15 cellular contexts compared by ENCODE assay signal in genomic region chrX:151789179-151789800, GRCh38. TPM values are rescaled to one million over a fixed set of nuclear protein-coding genes. Genes with fewer than 3 reads are reported as not detected.
DNase-seq lines count a peak whose midpoint lies in the region; ATAC-seq and TF ChIP-seq lines count a peak whose summit lies in the region.
"Had no signal": no experiment of that assay in that cellular context is flagged by ENCODE, and none has a peak within 500 bp of the region (broad histone marks: within the 10 kb centered on the region; RNA-seq: fewer than 3 reads in every experiment).

No MANE protein-coding gene starts in this region.

- ATAC-seq in SK-N-SH treated with all-trans-retinoic acid at 6 μM for 48 hours (peak; percentile 96), gastrocnemius medialis (peak; percentile 51 to 54), GM21526 (IDR thresholded peaks at IDR 0.05; ENCODE audit: low FRiP score, unreplicated experiment) (no peak), GM21717 (IDR thresholded peaks at IDR 0.05; ENCODE audit: unreplicated experiment) (no peak)

- no peak overlapping the region for H3K4me3 Mint-ChIP-seq in mesothelial cell of epicardium
- H3K4me3 Mint-ChIP-seq: activated naive CD8-positive, alpha-beta T cell treated with anti-CD3 and anti-CD28 coated beads for 36 hours had no signal

- H3K4me1 Mint-ChIP-seq in mesothelial cell of epicardium: no peaks in the 10 kb centered on the region
- H3K4me1 Mint-ChIP-seq: activated naive CD8-positive, alpha-beta T cell treated with anti-CD3 and anti-CD28 coated beads for 36 hours had no signal

- H3K4me1 ChIP-seq in gastrocnemius medialis: no peaks in the 10 kb centered on the region
- H3K4me1 ChIP-seq: HAP-1, suprapubic skin had no signal

- DNase-seq in ELR (ENCODE audit: low read depth) (peak; percentile 82), fibroblast of the aortic adventitia (ENCODE audit: low read depth) (peak; percentile 90), gastrocnemius medialis (peak; percentile 10 to 31), hippocampal formation (lab: John Stamatoyannopoulos, UW) (no peak), mesothelial cell of epicardium (ENCODE audit: low spot score in 2 of 2, unreplicated experiment in 2 of 2) (no peak)
- DNase-seq: activated CD4-positive, alpha-beta T cell treated with anti-CD3 and anti-CD28 coated beads, Interleukin-2, amount 50 U/mL, for 48 hours; activated naive CD8-positive, alpha-beta T cell treated with anti-CD3 and anti-CD28 coated beads for 36 hours; DMS 273 treated with DMSO at 0.1 percent for 48 hours had no signal

- in situ Hi-C loops in gastrocnemius medialis (cut with MboI; ENCODE audit: low sequenced_read_pairs in 4 of 4): no loop called here

- H3K27me3 ChIP-seq in gastrocnemius medialis: no peaks in the 10 kb centered on the region
- H3K27me3 ChIP-seq: suprapubic skin had no signal

- intact Hi-C loops in gastrocnemius medialis (cut with DNase I; ENCODE audit: low total_unique reads): no loop called here

- H3K4me3 ChIP-seq in fibroblast of the aortic adventitia (ENCODE audit: low read depth, low read length): no peak overlapping the region
- H3K4me3 ChIP-seq in gastrocnemius medialis: no peak overlapping the region
- H3K4me3 ChIP-seq: HAP-1, suprapubic skin had no signal

- TF ChIP-seq POLR2A in gastrocnemius medialis (IDR thresholded peaks at IDR 0.05): no peak

- no peaks in the 10 kb centered on the region for H3K36me3 Mint-ChIP-seq in mesothelial cell of epicardium
- H3K36me3 Mint-ChIP-seq: activated naive CD8-positive, alpha-beta T cell treated with anti-CD3 and anti-CD28 coated beads for 36 hours had no signal

- H3K27ac ChIP-seq in gastrocnemius medialis: no peak overlapping the region
- H3K27ac ChIP-seq: suprapubic skin had no signal

- H3K36me3 ChIP-seq in gastrocnemius medialis: no peaks in the 10 kb centered on the region
- H3K36me3 ChIP-seq: HAP-1, suprapubic skin had no signal

- peaks cover 37% of the 10 kb centered on the region for H3K9me3 Mint-ChIP-seq in mesothelial cell of epicardium
- H3K9me3 Mint-ChIP-seq: activated naive CD8-positive, alpha-beta T cell treated with anti-CD3 and anti-CD28 coated beads for 36 hours had no signal

- H3K27me3 Mint-ChIP-seq in mesothelial cell of epicardium (ENCODE audit: low read depth): no peaks in the 10 kb centered on the region
- H3K27me3 Mint-ChIP-seq: activated naive CD8-positive, alpha-beta T cell treated with anti-CD3 and anti-CD28 coated beads for 36 hours had no signal

- no peaks in the 10 kb centered on the region for H3K9me3 ChIP-seq in gastrocnemius medialis
- H3K9me3 ChIP-seq: HAP-1, suprapubic skin had no signal

- no peak overlapping the region for H3K27ac Mint-ChIP-seq in mesothelial cell of epicardium
- H3K27ac Mint-ChIP-seq: activated naive CD8-positive, alpha-beta T cell treated with anti-CD3 and anti-CD28 coated beads for 36 hours had no signal

- no peak for TF ChIP-seq CTCF in fibroblast of the aortic adventitia (IDR thresholded peaks at IDR 0.05; ENCODE audit: insufficient read depth, low read length)
- no peak for TF ChIP-seq CTCF in gastrocnemius medialis (IDR thresholded peaks at IDR 0.05 in 4 of 5, conservative IDR thresholded peaks at IDR 0.05 in 1 of 5)
- no peak for TF ChIP-seq CTCF in mesothelial cell of epicardium (IDR thresholded peaks at IDR 0.05; ENCODE audit: unreplicated experiment)

TF ChIP-seq in SK-N-SH treated with all-trans-retinoic acid at 6 μM for 48 hours, 23 proteins besides CTCF, POLR2A, EP300 and RAD21:
- TF ChIP-seq GLIS3 (CRISPR knock-in tag; IDR thresholded peaks at IDR 0.05): no peak
- no peak for TF ChIP-seq OSR1 (CRISPR knock-in tag; IDR thresholded peaks at IDR 0.05)
- TF ChIP-seq TSHZ2 (CRISPR knock-in tag; IDR thresholded peaks at IDR 0.05): no peak
- no peak for TF ChIP-seq SNAI2 (CRISPR knock-in tag; IDR thresholded peaks at IDR 0.05)
- TF ChIP-seq CSDC2 (CRISPR knock-in tag; IDR thresholded peaks at IDR 0.05): no peak
- TF ChIP-seq RARB (CRISPR knock-in tag; IDR thresholded peaks at IDR 0.05): no peak
- TF ChIP-seq ZFP30 (CRISPR knock-in tag; IDR thresholded peaks at IDR 0.05): no peak
- TF ChIP-seq ESRRG (CRISPR knock-in tag; IDR thresholded peaks at IDR 0.05): no peak
- no peak for TF ChIP-seq POU6F1 (CRISPR knock-in tag; IDR thresholded peaks at IDR 0.05; ENCODE audit: borderline replicate concordance, low read depth)
- TF ChIP-seq TCF4 (CRISPR knock-in tag; IDR thresholded peaks at IDR 0.05; ENCODE audit: borderline replicate concordance): no peak
- TF ChIP-seq CREB5 (CRISPR knock-in tag; IDR thresholded peaks at IDR 0.05; ENCODE audit: low read depth): no peak
- no peak for TF ChIP-seq ZNF8 (CRISPR knock-in tag; IDR thresholded peaks at IDR 0.05)
- TF ChIP-seq ZC3H10 (CRISPR knock-in tag; IDR thresholded peaks at IDR 0.05): no peak
- TF ChIP-seq BACH2 (CRISPR knock-in tag; IDR thresholded peaks at IDR 0.05; ENCODE audit: borderline replicate concordance): no peak
- TF ChIP-seq TOX (CRISPR knock-in tag; IDR thresholded peaks at IDR 0.05; ENCODE audit: borderline replicate concordance): no peak
- no peak for TF ChIP-seq PATZ1 (CRISPR knock-in tag; IDR thresholded peaks at IDR 0.05; ENCODE audit: borderline replicate concordance)

RNA-seq across cellular contexts. Expression of gene CNGA2, which starts 54.7 kb away (rescaled TPM):
- total RNA-seq in fibroblast of the aortic adventitia (ENCODE audit: low replicate concordance) (not detected in 2 replicates), gastrocnemius medialis (not detected), mesothelial cell of epicardium (not detected in 3 replicates)
- total RNA-seq: activated naive CD8-positive, alpha-beta T cell treated with anti-CD3 and anti-CD28 coated beads for 36 hours; mononuclear cell; SK-MEL-5; suprapubic skin had no signal

Comparison
In these comparisons a context has a peak if more than half of its experiments do, and no peak if none do; other contexts are left out.
1. DNase-seq: peak in ELR (single experiment), fibroblast of the aortic adventitia (single experiment) and gastrocnemius medialis (2 of 2); none in hippocampal formation (0 of 2) and mesothelial cell of epicardium (0 of 2).
2. ATAC-seq: peak in SK-N-SH treated with all-trans-retinoic acid at 6 μM for 48 hours (single experiment) and gastrocnemius medialis (2 of 2); none in GM21526 (single experiment) and GM21717 (single experiment).